1 cellular context compared by ENCODE assay signal in genomic region chr5:177529247-177529901, GRCh38.
A peak's percentile ranks its signal among the peaks of the same experiment; 100 is the strongest.
TF ChIP-seq lines count a peak whose summit lies in the region.

No MANE protein-coding gene starts in this region.

TF ChIP-seq in K562, 482 proteins besides CTCF, POLR2A, EP300 and RAD21 (continued from another document and continues in another):
- TF ChIP-seq, protein P1, sequence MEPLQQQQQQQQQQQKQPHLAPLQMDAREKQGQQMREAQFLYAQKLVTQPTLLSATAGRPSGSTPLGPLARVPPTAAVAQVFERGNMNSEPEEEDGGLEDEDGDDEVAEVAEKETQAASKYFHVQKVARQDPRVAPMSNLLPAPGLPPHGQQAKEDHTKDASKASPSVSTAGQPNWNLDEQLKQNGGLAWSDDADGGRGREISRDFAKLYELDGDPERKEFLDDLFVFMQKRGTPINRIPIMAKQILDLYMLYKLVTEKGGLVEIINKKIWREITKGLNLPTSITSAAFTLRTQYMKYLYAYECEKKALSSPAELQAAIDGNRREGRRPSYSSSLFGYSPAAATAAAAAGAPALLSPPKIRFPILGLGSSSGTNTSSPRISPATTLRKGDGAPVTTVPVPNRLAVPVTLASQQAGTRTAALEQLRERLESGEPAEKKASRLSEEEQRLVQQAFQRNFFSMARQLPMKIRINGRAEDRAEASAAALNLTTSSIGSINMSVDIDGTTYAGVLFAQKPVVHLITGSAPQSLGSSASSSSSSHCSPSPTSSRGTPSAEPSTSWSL (CRISPR knock-in tag; IDR thresholded peaks at IDR 0.05; ENCODE audit: borderline replicate concordance): no peak
- TF ChIP-seq RCOR1 (IDR thresholded peaks at IDR 0.05; ENCODE audit: borderline replicate concordance in 1 of 2, low read depth in 2 of 2, low read length in 2 of 2) (peak in 1 of 2 experiments; percentile 75; a peak in 1 of 4 replicates), NUFIP1 (IDR thresholded peaks at IDR 0.05; ENCODE audit: partially characterized antibody) (no peak), ZNF431 (CRISPR knock-in tag; IDR thresholded peaks at IDR 0.05) (no peak), HDAC1 (IDR thresholded peaks at IDR 0.05) (peak in 1 of 2 experiments; percentile 60; a peak in 2 of 4 replicates), TAF1 (IDR thresholded peaks at IDR 0.05; ENCODE audit: control insufficient read depth, extremely low read depth, insufficient read depth, low read length, severe bottlenecking) (no peak), POLR3G (IDR thresholded peaks at IDR 0.05; ENCODE audit: extremely low read depth, insufficient read length, insufficient replicate concordance) (no peak), SUPT5H (IDR thresholded peaks at IDR 0.05) (no peak), ZNF717 (CRISPR knock-in tag; IDR thresholded peaks at IDR 0.05) (no peak), ETV1 (tag; conservative IDR thresholded peaks at IDR 0.05; ENCODE audit: low read depth) (no peak), BCOR (IDR thresholded peaks at IDR 0.05) (peak; percentile 55; the same call in 1 of the 2 replicates), CBFA2T3 (IDR thresholded peaks at IDR 0.05) (peak; percentile 96), RNF219 (CRISPR knock-in tag; IDR thresholded peaks at IDR 0.05) (no peak), BMI1 (IDR thresholded peaks at IDR 0.05; ENCODE audit: low read length) (no peak), TAL1 (IDR thresholded peaks at IDR 0.05) (peak; percentile 89), NR2C1 (IDR thresholded peaks at IDR 0.05) (no peak), NR2C1 (tag; IDR thresholded peaks at IDR 0.05) (no peak), SRSF9 (IDR thresholded peaks at IDR 0.05; ENCODE audit: borderline replicate concordance, low read depth, low read length) (no peak), RBM22 (IDR thresholded peaks at IDR 0.05; ENCODE audit: low read depth, low read length, poor library complexity, severe bottlenecking) (no peak), STAG1 (CRISPR knock-in tag; IDR thresholded peaks at IDR 0.05; ENCODE audit: borderline replicate concordance) (no peak), SMAD1 (IDR thresholded peaks at IDR 0.05; ENCODE audit: low read depth, low read length, partially characterized antibody) (peak; percentile 58), KHSRP (IDR thresholded peaks at IDR 0.05) (no peak), TEAD4 (IDR thresholded peaks at IDR 0.05; ENCODE audit: low read length) (peak; percentile 92), TEAD4 (CRISPR knock-in tag; IDR thresholded peaks at IDR 0.05; ENCODE audit: borderline replicate concordance) (no peak), U2AF2 (optimal IDR thresholded peaks at IDR 0.05; ENCODE audit: low read depth, low read length) (no peak), MAFF (IDR thresholded peaks at IDR 0.05; ENCODE audit: low read length) (no peak), DMBX1 (CRISPR knock-in tag; IDR thresholded peaks at IDR 0.05; ENCODE audit: borderline replicate concordance) (peak; percentile 61), SOX6 (IDR thresholded peaks at IDR 0.05) (peak; percentile 76), CHD2 (IDR thresholded peaks at IDR 0.05; ENCODE audit: low read depth, low read length) (no peak), SP1 (CRISPR knock-in tag; IDR thresholded peaks at IDR 0.05) (no peak), FOXK2 (conservative IDR thresholded peaks at IDR 0.05 in 1 of 2, IDR thresholded peaks at IDR 0.05 in 1 of 2; ENCODE audit: low read depth in 2 of 2) (0 out of 4 replicates have a peak, but pooled peaks of 1 of the 2 experiments have one; percentile 29), CEBPG (CRISPR knock-in tag; IDR thresholded peaks at IDR 0.05) (no peak), CEBPG (tag; conservative IDR thresholded peaks at IDR 0.05 in 1 of 2, IDR thresholded peaks at IDR 0.05 in 1 of 2) (no peak), SAFB2 (IDR thresholded peaks at IDR 0.05; ENCODE audit: borderline replicate concordance, low read depth, low read length, severe bottlenecking) (no peak)
- TF ChIP-seq, protein P2, sequence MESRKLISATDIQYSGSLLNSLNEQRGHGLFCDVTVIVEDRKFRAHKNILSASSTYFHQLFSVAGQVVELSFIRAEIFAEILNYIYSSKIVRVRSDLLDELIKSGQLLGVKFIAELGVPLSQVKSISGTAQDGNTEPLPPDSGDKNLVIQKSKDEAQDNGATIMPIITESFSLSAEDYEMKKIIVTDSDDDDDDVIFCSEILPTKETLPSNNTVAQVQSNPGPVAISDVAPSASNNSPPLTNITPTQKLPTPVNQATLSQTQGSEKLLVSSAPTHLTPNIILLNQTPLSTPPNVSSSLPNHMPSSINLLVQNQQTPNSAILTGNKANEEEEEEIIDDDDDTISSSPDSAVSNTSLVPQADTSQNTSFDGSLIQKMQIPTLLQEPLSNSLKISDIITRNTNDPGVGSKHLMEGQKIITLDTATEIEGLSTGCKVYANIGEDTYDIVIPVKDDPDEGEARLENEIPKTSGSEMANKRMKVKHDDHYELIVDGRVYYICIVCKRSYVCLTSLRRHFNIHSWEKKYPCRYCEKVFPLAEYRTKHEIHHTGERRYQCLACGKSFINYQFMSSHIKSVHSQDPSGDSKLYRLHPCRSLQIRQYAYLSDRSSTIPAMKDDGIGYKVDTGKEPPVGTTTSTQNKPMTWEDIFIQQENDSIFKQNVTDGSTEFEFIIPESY (CRISPR knock-in tag; IDR thresholded peaks at IDR 0.05): no peak
- TF ChIP-seq, protein P3, sequence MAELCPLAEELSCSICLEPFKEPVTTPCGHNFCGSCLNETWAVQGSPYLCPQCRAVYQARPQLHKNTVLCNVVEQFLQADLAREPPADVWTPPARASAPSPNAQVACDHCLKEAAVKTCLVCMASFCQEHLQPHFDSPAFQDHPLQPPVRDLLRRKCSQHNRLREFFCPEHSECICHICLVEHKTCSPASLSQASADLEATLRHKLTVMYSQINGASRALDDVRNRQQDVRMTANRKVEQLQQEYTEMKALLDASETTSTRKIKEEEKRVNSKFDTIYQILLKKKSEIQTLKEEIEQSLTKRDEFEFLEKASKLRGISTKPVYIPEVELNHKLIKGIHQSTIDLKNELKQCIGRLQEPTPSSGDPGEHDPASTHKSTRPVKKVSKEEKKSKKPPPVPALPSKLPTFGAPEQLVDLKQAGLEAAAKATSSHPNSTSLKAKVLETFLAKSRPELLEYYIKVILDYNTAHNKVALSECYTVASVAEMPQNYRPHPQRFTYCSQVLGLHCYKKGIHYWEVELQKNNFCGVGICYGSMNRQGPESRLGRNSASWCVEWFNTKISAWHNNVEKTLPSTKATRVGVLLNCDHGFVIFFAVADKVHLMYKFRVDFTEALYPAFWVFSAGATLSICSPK (IDR thresholded peaks at IDR 0.05; ENCODE audit: borderline replicate concordance): no peak
- TF ChIP-seq, protein P4, sequence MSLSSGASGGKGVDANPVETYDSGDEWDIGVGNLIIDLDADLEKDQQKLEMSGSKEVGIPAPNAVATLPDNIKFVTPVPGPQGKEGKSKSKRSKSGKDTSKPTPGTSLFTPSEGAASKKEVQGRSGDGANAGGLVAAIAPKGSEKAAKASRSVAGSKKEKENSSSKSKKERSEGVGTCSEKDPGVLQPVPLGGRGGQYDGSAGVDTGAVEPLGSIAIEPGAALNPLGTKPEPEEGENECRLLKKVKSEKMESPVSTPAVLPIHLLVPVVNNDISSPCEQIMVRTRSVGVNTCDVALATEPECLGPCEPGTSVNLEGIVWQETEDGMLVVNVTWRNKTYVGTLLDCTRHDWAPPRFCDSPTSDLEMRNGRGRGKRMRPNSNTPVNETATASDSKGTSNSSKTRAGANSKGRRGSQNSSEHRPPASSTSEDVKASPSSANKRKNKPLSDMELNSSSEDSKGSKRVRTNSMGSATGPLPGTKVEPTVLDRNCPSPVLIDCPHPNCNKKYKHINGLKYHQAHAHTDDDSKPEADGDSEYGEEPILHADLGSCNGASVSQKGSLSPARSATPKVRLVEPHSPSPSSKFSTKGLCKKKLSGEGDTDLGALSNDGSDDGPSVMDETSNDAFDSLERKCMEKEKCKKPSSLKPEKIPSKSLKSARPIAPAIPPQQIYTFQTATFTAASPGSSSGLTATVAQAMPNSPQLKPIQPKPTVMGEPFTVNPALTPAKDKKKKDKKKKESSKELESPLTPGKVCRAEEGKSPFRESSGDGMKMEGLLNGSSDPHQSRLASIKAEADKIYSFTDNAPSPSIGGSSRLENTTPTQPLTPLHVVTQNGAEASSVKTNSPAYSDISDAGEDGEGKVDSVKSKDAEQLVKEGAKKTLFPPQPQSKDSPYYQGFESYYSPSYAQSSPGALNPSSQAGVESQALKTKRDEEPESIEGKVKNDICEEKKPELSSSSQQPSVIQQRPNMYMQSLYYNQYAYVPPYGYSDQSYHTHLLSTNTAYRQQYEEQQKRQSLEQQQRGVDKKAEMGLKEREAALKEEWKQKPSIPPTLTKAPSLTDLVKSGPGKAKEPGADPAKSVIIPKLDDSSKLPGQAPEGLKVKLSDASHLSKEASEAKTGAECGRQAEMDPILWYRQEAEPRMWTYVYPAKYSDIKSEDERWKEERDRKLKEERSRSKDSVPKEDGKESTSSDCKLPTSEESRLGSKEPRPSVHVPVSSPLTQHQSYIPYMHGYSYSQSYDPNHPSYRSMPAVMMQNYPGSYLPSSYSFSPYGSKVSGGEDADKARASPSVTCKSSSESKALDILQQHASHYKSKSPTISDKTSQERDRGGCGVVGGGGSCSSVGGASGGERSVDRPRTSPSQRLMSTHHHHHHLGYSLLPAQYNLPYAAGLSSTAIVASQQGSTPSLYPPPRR (CRISPR knock-in tag; IDR thresholded peaks at IDR 0.05; ENCODE audit: borderline replicate concordance): no peak
- TF ChIP-seq, protein P5, sequence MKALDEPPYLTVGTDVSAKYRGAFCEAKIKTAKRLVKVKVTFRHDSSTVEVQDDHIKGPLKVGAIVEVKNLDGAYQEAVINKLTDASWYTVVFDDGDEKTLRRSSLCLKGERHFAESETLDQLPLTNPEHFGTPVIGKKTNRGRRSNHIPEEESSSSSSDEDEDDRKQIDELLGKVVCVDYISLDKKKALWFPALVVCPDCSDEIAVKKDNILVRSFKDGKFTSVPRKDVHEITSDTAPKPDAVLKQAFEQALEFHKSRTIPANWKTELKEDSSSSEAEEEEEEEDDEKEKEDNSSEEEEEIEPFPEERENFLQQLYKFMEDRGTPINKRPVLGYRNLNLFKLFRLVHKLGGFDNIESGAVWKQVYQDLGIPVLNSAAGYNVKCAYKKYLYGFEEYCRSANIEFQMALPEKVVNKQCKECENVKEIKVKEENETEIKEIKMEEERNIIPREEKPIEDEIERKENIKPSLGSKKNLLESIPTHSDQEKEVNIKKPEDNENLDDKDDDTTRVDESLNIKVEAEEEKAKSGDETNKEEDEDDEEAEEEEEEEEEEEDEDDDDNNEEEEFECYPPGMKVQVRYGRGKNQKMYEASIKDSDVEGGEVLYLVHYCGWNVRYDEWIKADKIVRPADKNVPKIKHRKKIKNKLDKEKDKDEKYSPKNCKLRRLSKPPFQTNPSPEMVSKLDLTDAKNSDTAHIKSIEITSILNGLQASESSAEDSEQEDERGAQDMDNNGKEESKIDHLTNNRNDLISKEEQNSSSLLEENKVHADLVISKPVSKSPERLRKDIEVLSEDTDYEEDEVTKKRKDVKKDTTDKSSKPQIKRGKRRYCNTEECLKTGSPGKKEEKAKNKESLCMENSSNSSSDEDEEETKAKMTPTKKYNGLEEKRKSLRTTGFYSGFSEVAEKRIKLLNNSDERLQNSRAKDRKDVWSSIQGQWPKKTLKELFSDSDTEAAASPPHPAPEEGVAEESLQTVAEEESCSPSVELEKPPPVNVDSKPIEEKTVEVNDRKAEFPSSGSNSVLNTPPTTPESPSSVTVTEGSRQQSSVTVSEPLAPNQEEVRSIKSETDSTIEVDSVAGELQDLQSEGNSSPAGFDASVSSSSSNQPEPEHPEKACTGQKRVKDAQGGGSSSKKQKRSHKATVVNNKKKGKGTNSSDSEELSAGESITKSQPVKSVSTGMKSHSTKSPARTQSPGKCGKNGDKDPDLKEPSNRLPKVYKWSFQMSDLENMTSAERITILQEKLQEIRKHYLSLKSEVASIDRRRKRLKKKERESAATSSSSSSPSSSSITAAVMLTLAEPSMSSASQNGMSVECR (CRISPR knock-in tag; IDR thresholded peaks at IDR 0.05): no peak
- TF ChIP-seq, protein P6, sequence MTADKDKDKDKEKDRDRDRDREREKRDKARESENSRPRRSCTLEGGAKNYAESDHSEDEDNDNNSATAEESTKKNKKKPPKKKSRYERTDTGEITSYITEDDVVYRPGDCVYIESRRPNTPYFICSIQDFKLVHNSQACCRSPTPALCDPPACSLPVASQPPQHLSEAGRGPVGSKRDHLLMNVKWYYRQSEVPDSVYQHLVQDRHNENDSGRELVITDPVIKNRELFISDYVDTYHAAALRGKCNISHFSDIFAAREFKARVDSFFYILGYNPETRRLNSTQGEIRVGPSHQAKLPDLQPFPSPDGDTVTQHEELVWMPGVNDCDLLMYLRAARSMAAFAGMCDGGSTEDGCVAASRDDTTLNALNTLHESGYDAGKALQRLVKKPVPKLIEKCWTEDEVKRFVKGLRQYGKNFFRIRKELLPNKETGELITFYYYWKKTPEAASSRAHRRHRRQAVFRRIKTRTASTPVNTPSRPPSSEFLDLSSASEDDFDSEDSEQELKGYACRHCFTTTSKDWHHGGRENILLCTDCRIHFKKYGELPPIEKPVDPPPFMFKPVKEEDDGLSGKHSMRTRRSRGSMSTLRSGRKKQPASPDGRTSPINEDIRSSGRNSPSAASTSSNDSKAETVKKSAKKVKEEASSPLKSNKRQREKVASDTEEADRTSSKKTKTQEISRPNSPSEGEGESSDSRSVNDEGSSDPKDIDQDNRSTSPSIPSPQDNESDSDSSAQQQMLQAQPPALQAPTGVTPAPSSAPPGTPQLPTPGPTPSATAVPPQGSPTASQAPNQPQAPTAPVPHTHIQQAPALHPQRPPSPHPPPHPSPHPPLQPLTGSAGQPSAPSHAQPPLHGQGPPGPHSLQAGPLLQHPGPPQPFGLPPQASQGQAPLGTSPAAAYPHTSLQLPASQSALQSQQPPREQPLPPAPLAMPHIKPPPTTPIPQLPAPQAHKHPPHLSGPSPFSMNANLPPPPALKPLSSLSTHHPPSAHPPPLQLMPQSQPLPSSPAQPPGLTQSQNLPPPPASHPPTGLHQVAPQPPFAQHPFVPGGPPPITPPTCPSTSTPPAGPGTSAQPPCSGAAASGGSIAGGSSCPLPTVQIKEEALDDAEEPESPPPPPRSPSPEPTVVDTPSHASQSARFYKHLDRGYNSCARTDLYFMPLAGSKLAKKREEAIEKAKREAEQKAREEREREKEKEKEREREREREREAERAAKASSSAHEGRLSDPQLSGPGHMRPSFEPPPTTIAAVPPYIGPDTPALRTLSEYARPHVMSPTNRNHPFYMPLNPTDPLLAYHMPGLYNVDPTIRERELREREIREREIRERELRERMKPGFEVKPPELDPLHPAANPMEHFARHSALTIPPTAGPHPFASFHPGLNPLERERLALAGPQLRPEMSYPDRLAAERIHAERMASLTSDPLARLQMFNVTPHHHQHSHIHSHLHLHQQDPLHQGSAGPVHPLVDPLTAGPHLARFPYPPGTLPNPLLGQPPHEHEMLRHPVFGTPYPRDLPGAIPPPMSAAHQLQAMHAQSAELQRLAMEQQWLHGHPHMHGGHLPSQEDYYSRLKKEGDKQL (CRISPR knock-in tag; IDR thresholded peaks at IDR 0.05; ENCODE audit: borderline replicate concordance): 0 out of 2 replicates have a peak, but pooled peaks have one; percentile 81
